Comparison of ENCODE assay signal across 22 cellular contexts in the genomic region with DNA sequence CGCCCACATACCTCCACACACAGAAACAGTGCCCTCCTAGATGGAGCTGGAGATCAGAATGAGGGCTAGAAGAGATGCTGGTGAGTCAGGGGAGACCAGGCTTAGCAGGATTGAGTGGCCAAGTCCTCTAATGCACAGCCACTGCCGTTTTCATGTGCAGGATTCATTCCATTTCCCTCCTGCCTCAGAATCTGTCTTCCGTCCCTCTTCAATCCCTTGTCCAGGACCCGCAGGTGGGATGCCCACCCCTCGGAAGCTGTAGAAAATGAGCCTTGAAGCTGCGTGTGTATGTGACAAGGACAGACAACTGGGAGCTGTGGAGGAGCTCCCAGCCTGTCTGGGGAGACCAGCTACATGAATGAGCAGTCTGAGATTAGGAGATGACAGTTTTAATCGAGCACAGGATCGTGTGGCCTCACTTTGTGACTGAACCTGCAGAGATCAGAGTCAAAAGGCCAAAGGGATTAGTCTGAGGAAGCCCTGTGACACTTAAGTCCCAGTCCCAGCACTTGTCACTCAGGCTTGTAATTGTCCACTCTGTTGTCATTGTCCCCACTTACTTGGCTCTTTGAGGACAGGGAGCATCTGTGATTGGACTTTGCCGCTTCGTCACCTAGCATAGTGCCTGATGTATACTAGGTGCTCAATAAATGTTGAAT. TPM values are rescaled to one million over a fixed set of nuclear protein-coding genes. Genes with fewer than 3 reads are reported as not detected.
"Had no signal": no experiment of that assay in that cellular context is flagged by ENCODE, and none has a peak within 500 bp of the region (broad histone marks: within the 10 kb centered on the region; RNA-seq: fewer than 3 reads in every experiment).

No MANE protein-coding gene starts in this region.

- H3K4me1 ChIP-seq: colonic mucosa, uterus had no signal

- ATAC-seq: heart left ventricle; left lobe of liver; naive thymus-derived CD4-positive, alpha-beta T cell had no signal

- H3K4me3 ChIP-seq: colonic mucosa, heart left ventricle, right atrium auricular region, sigmoid colon, skin epidermis, thyroid gland, upper lobe of left lung, uterus had no signal

- H3K27me3 ChIP-seq: right atrium auricular region, thyroid gland had no signal

- H3K36me3 ChIP-seq: colonic mucosa, heart left ventricle, right atrium auricular region, sigmoid colon, thyroid gland, upper lobe of left lung, uterus had no signal

- DNase-seq: colonic mucosa; effector CD8-positive, alpha-beta T cell; heart left ventricle; hippocampal formation; mammary epithelial cell; naive thymus-derived CD4-positive, alpha-beta T cell; nephron progenitor cell; posterior cingulate gyrus; sigmoid colon; stimulated activated CD4-positive, alpha-beta T cell treated with anti-CD3 and anti-CD28 coated beads, Interleukin-2, amount 100 ng/mL, for 24 hours; stimulated activated naive CD4-positive, alpha-beta T cell treated with Interleukin-2 at 50 U/mL for 16 hours; thyroid gland; upper lobe of left lung; uterus had no signal

- H3K27ac ChIP-seq: colonic mucosa, heart left ventricle, right atrium auricular region, sigmoid colon, skin epidermis, upper lobe of left lung, uterus had no signal

- H3K9me3 Mint-ChIP-seq: naive thymus-derived CD4-positive, alpha-beta T cell; nephron progenitor cell had no signal

- H3K9me3 ChIP-seq: colonic mucosa, heart left ventricle, right atrium auricular region, sigmoid colon, thyroid gland, upper lobe of left lung, uterus had no signal

- H3K36me3 Mint-ChIP-seq: naive thymus-derived CD4-positive, alpha-beta T cell had no signal

- H3K27ac Mint-ChIP-seq: naive thymus-derived CD4-positive, alpha-beta T cell; nephron progenitor cell had no signal

RNA-seq across cellular contexts. Expression of gene LGR6, which starts 22.0 kb away (rescaled TPM):
- total RNA-seq: dermis microvascular lymphatic vessel endothelial cell, fibroblast of lung, glomerular endothelial cell had no signal

RNA-seq across cellular contexts. Expression of gene PTPN7, which starts 55.2 kb away (rescaled TPM):
- total RNA-seq: fibroblast of lung, frontal cortex, mammary epithelial cell, osteocyte had no signal
- polyA plus RNA-seq: fibroblast of lung had no signal
